In genomic region chr4:173317003-173317402, GRCh38 we compare ENCODE assay signal across 9 cellular contexts. TPM values are rescaled to one million over a fixed set of nuclear protein-coding genes. Genes with fewer than 3 reads are reported as not detected.
DNase-seq lines count a peak whose midpoint lies in the region; ATAC-seq and TF ChIP-seq lines count a peak whose summit lies in the region.
"Had no signal": no experiment of that assay in that cellular context is flagged by ENCODE, and none has a peak within 500 bp of the region (broad histone marks: within the 10 kb centered on the region; RNA-seq: fewer than 3 reads in every experiment).

No MANE protein-coding gene starts in this region.

- TF ChIP-seq CTCF in GM06990 (IDR thresholded peaks at IDR 0.05; ENCODE audit: insufficient read depth, low read length, poor library complexity, severe bottlenecking): peak; percentile 22
- TF ChIP-seq CTCF in fibroblast of villous mesenchyme (IDR thresholded peaks at IDR 0.05; ENCODE audit: insufficient read depth, low read depth, low read length): peak; percentile 33

- DNase-seq in GM06990 (ENCODE audit: extremely low read depth, insufficient read length) (no peak), NCI-H510A (lab: John Stamatoyannopoulos, UW) (peak; percentile 1), fibroblast of villous mesenchyme (ENCODE audit: low read depth) (no peak), left cardiac atrium (no peak), cardiac septum (ENCODE audit: low spot score) (no peak)
- DNase-seq: activated T-cell treated with anti-CD3 and anti-CD28 coated beads for 4 hours had no signal

- no peaks in the 10 kb centered on the region for H3K27me3 ChIP-seq in GM06990 (replicated peaks; ENCODE audit: control insufficient read depth, insufficient read depth, low read length)

- peaks cover 5% of the 10 kb centered on the region for H3K36me3 ChIP-seq in GM06990 (ENCODE audit: control insufficient read depth, insufficient read depth, low read length)

- ATAC-seq in GM21825 (IDR thresholded peaks at IDR 0.05; ENCODE audit: unreplicated experiment): peak; percentile 39
- ATAC-seq in GM18498 (IDR thresholded peaks at IDR 0.05; ENCODE audit: unreplicated experiment): no peak
- ATAC-seq in HG03139 (IDR thresholded peaks at IDR 0.05; ENCODE audit: unreplicated experiment): no peak
- no peak for ATAC-seq in left cardiac atrium

- H3K4me3 ChIP-seq in GM06990 (replicated peaks; ENCODE audit: low read depth, low read length) (no peak overlapping the region), fibroblast of villous mesenchyme (ENCODE audit: low read depth, low read length) (no peak overlapping the region)

- intact Hi-C loops in left cardiac atrium (cut with DNase I) (loop anchor here in 1 of 2 donors (5.0 to 10.0 kb wide), 2 partner anchors 100 to 188 kb away; no protein-coding TSS in a partner anchor), cardiac septum (cut with DNase I) (loop anchor here (5.0 kb wide), 1 partner anchor 175 kb away; no protein-coding TSS in a partner anchor)

RNA-seq across cellular contexts. Expression of gene HMGB2, which starts 17.2 kb away (rescaled TPM):
- total RNA-seq in fibroblast of villous mesenchyme (33.8 and 60.0 TPM in 2 replicates), left cardiac atrium (10 to 100 TPM; 40.0 to 44.0 TPM), cardiac septum (41.8 TPM)

RNA-seq across cellular contexts. Expression of gene SAP30, which starts 53.8 kb away (rescaled TPM):
- total RNA-seq in fibroblast of villous mesenchyme: 13.2 and 21.2 TPM in 2 replicates
- 10 to 100 TPM; 18.0 to 20.0 TPM for total RNA-seq in left cardiac atrium
- 20.1 TPM for total RNA-seq in cardiac septum
